1 cellular context compared by ENCODE assay signal in the genomic region with DNA sequence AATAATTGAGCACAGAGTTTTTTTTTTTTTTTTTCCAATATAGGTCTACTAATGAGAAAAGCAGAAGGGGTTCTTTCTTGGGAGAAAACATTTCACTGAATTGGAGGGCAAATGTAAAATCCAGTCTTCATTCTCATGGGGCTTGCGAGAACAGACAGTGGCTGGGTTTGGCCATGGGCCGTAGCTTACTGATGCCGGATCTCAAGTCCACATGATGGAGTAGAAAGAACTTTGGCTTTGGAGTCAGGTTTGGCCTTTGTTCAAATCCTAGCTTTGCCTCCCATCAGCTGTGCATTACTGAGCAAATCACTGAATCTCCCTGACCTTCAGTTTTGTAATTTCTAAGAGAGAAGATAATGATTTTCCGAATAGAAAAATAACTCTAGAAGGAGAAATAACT.
TF ChIP-seq lines count a peak whose summit lies in the region.

No MANE protein-coding gene starts in this region.

TF ChIP-seq in IMR-90, 13 proteins besides CTCF, POLR2A, EP300 and RAD21:
- TF ChIP-seq BHLHE40 (IDR thresholded peaks at IDR 0.05; ENCODE audit: low read depth, low read length) = no peak
- TF ChIP-seq MXI1 (IDR thresholded peaks at IDR 0.05; ENCODE audit: borderline replicate concordance, low read depth, low read length) = no peak
- TF ChIP-seq, protein P1, sequence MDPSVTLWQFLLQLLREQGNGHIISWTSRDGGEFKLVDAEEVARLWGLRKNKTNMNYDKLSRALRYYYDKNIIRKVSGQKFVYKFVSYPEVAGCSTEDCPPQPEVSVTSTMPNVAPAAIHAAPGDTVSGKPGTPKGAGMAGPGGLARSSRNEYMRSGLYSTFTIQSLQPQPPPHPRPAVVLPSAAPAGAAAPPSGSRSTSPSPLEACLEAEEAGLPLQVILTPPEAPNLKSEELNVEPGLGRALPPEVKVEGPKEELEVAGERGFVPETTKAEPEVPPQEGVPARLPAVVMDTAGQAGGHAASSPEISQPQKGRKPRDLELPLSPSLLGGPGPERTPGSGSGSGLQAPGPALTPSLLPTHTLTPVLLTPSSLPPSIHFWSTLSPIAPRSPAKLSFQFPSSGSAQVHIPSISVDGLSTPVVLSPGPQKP (IDR thresholded peaks at IDR 0.05; ENCODE audit: borderline replicate concordance, low read depth, low read length) = no peak
- TF ChIP-seq, protein P2, sequence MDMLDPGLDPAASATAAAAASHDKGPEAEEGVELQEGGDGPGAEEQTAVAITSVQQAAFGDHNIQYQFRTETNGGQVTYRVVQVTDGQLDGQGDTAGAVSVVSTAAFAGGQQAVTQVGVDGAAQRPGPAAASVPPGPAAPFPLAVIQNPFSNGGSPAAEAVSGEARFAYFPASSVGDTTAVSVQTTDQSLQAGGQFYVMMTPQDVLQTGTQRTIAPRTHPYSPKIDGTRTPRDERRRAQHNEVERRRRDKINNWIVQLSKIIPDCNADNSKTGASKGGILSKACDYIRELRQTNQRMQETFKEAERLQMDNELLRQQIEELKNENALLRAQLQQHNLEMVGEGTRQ (IDR thresholded peaks at IDR 0.05; ENCODE audit: low read depth, low read length) = no peak
- no peak for TF ChIP-seq CHD1 (IDR thresholded peaks at IDR 0.05; ENCODE audit: low read depth, low read length)
- TF ChIP-seq FOS (IDR thresholded peaks at IDR 0.05; ENCODE audit: low read depth, low read length) = no peak
